In genomic region chr10:1061930-1062769, GRCh38 we compare ENCODE assay signal across 13 cellular contexts. TPM values are rescaled to one million over a fixed set of nuclear protein-coding genes. Genes with fewer than 3 reads are reported as not detected.
DNase-seq lines count a peak whose midpoint lies in the region; ATAC-seq and TF ChIP-seq lines count a peak whose summit lies in the region.
"Had no signal": no experiment of that assay in that cellular context is flagged by ENCODE, and none has a peak within 500 bp of the region (broad histone marks: within the 10 kb centered on the region; RNA-seq: fewer than 3 reads in every experiment).

No MANE protein-coding gene starts in this region.

- peaks cover 71% of the 10 kb centered on the region for H3K79me2 ChIP-seq in Loucy (ENCODE audit: insufficient read depth, low read length)

- no peaks in the 10 kb centered on the region for H3K9me2 ChIP-seq in Loucy (replicated peaks; ENCODE audit: low read depth, low read length)

- no peak for DNase-seq in activated CD4-positive, alpha-beta T cell treated with anti-CD3 and anti-CD28 coated beads, Interleukin-2, amount 10 ng/mL, durations not matched to agents 24 days and 14 days
- no peak for DNase-seq in activated CD4-positive, alpha-beta T cell treated with anti-CD3 and anti-CD28 coated beads for 1 hour
- DNase-seq in central memory CD8-positive, alpha-beta T cell (ENCODE audit: low spot score in 2 of 2) = no peak
- DNase-seq in neural crest cell (ENCODE audit: low read depth, low spot score) = no peak
- no peak for DNase-seq in SK-N-DZ (ENCODE audit: low spot score)
- no peak for DNase-seq in superior temporal gyrus (ENCODE audit: extremely low spot score)
- no peak for DNase-seq in kidney tubule cell (ENCODE audit: low spot score)
- DNase-seq: GDM1, NCI-H2171, OCI-M1 had no signal

- intact Hi-C loops in activated CD4-positive, alpha-beta T cell treated with anti-CD3 and anti-CD28 coated beads, Interleukin-2, amount 10 ng/mL, durations not matched to agents 24 days and 14 days (cut with micrococcal nuclease) = no loop called here

- peaks cover 80% of the 10 kb centered on the region for H3K4me1 ChIP-seq in Loucy (ENCODE audit: insufficient read depth, low read length, poor library complexity, severe bottlenecking)

- ATAC-seq in central memory CD8-positive, alpha-beta T cell (replicated peaks; ENCODE audit: extremely low read depth, poor library complexity, severe bottlenecking) = no peak

- H3F3A ChIP-seq in Loucy (ENCODE audit: low read depth) = peaks cover 20% of the 10 kb centered on the region

- no peaks in the 10 kb centered on the region for H3K27me3 Mint-ChIP-seq in activated CD4-positive, alpha-beta T cell treated with anti-CD3 and anti-CD28 coated beads, Interleukin-2, amount 10 ng/mL, durations not matched to agents 24 days and 14 days
- no peaks in the 10 kb centered on the region for H3K27me3 Mint-ChIP-seq in central memory CD8-positive, alpha-beta T cell
- H3K27me3 Mint-ChIP-seq in neural crest cell (ENCODE audit: low read depth) = no peaks in the 10 kb centered on the region

- peak overlapping the region; percentile 57 for H3K9ac ChIP-seq in Loucy (ENCODE audit: low read depth, low read length, poor library complexity, severe bottlenecking)

- H3K27ac Mint-ChIP-seq in activated CD4-positive, alpha-beta T cell treated with anti-CD3 and anti-CD28 coated beads, Interleukin-2, amount 10 ng/mL, durations not matched to agents 24 days and 14 days = peak overlapping the region; percentile 68
- peak overlapping the region; percentile 89 for H3K27ac Mint-ChIP-seq in central memory CD8-positive, alpha-beta T cell (ENCODE audit: low read depth)
- H3K27ac Mint-ChIP-seq in neural crest cell (ENCODE audit: unreplicated experiment) = peak overlapping the region; percentile 58

- H3K27me3 ChIP-seq in Loucy (ENCODE audit: insufficient read depth, low read length, poor library complexity, severe bottlenecking) = no peaks in the 10 kb centered on the region

- H3K4me2 ChIP-seq in Loucy (ENCODE audit: low read depth, low read length, poor library complexity, severe bottlenecking) = peak overlapping the region; percentile 90

- peaks cover 42% of the 10 kb centered on the region for H4K20me1 ChIP-seq in Loucy (ENCODE audit: insufficient read depth, low read length, poor library complexity, severe bottlenecking)

- peaks cover 65% of the 10 kb centered on the region for H3K4me1 Mint-ChIP-seq in activated CD4-positive, alpha-beta T cell treated with anti-CD3 and anti-CD28 coated beads, Interleukin-2, amount 10 ng/mL, durations not matched to agents 24 days and 14 days
- H3K4me1 Mint-ChIP-seq in central memory CD8-positive, alpha-beta T cell = peaks cover 82% of the 10 kb centered on the region
- H3K4me1 Mint-ChIP-seq in neural crest cell = peaks cover 19% of the 10 kb centered on the region

- peak overlapping the region; percentile 64 for H3K4me3 ChIP-seq in Loucy (ENCODE audit: low read length, poor library complexity, severe bottlenecking)

- H3K36me3 Mint-ChIP-seq in activated CD4-positive, alpha-beta T cell treated with anti-CD3 and anti-CD28 coated beads, Interleukin-2, amount 10 ng/mL, durations not matched to agents 24 days and 14 days (ENCODE audit: low read depth) = peaks cover 33% of the 10 kb centered on the region
- H3K36me3 Mint-ChIP-seq in central memory CD8-positive, alpha-beta T cell (ENCODE audit: insufficient read depth) = peaks cover 18% of the 10 kb centered on the region
- no peaks in the 10 kb centered on the region for H3K36me3 Mint-ChIP-seq in neural crest cell (ENCODE audit: low read depth)

- no peaks in the 10 kb centered on the region for H3K9me3 Mint-ChIP-seq in activated CD4-positive, alpha-beta T cell treated with anti-CD3 and anti-CD28 coated beads, Interleukin-2, amount 10 ng/mL, durations not matched to agents 24 days and 14 days
- no peaks in the 10 kb centered on the region for H3K9me3 Mint-ChIP-seq in central memory CD8-positive, alpha-beta T cell
- no peaks in the 10 kb centered on the region for H3K9me3 Mint-ChIP-seq in neural crest cell

- no peak for TF ChIP-seq CTCF in Loucy (conservative IDR thresholded peaks at IDR 0.05; ENCODE audit: low read length)
- TF ChIP-seq CTCF in neural crest cell (conservative IDR thresholded peaks at IDR 0.05) = no peak

- peak overlapping the region; percentile 53 for H3K4me3 Mint-ChIP-seq in activated CD4-positive, alpha-beta T cell treated with anti-CD3 and anti-CD28 coated beads, Interleukin-2, amount 10 ng/mL, durations not matched to agents 24 days and 14 days
- H3K4me3 Mint-ChIP-seq in central memory CD8-positive, alpha-beta T cell = peak overlapping the region; percentile 76
- H3K4me3 Mint-ChIP-seq in neural crest cell = no peak overlapping the region

- no peaks in the 10 kb centered on the region for H3K9me3 ChIP-seq in Loucy (ENCODE audit: insufficient read depth, low read depth, low read length)

- H2AFZ ChIP-seq in Loucy (ENCODE audit: low read length) = no peak overlapping the region

- no peaks in the 10 kb centered on the region for H3K36me3 ChIP-seq in Loucy (ENCODE audit: insufficient read depth, low read length)

RNA-seq across cellular contexts. Expression of gene WDR37, which starts 6.0 kb away (rescaled TPM):
- 17.4 and 18.1 TPM in 2 replicates for total RNA-seq in activated CD4-positive, alpha-beta T cell treated with anti-CD3 and anti-CD28 coated beads, Interleukin-2, amount 10 ng/mL, durations not matched to agents 24 days and 14 days
- total RNA-seq in neural crest cell = 19.3 and 19.5 TPM in 2 replicates
- polyA plus RNA-seq in SK-N-DZ (2014; cell fraction: cytosol; rRNA removed) = 11.5 and 13.5 TPM in 2 replicates
- 11.3 and 13.9 TPM in 2 replicates for polyA plus RNA-seq in SK-N-DZ (2014; cell fraction: nucleus; rRNA removed)

RNA-seq across cellular contexts. Expression of gene IDI1, which starts 13.2 kb away (rescaled TPM):
- 74.6 and 75.5 TPM in 2 replicates for total RNA-seq in activated CD4-positive, alpha-beta T cell treated with anti-CD3 and anti-CD28 coated beads, Interleukin-2, amount 10 ng/mL, durations not matched to agents 24 days and 14 days
- 110 and 114 TPM in 2 replicates for total RNA-seq in neural crest cell
- polyA plus RNA-seq in SK-N-DZ (2014; cell fraction: cytosol; rRNA removed) = 249 and 253 TPM in 2 replicates
- polyA plus RNA-seq in SK-N-DZ (2014; cell fraction: nucleus; rRNA removed) = 208 TPM in 2 replicates

RNA-seq across cellular contexts. Expression of gene IDI2, which starts 36.5 kb away (rescaled TPM):
- not detected in 2 replicates for total RNA-seq in activated CD4-positive, alpha-beta T cell treated with anti-CD3 and anti-CD28 coated beads, Interleukin-2, amount 10 ng/mL, durations not matched to agents 24 days and 14 days
- total RNA-seq in neural crest cell = not detected in 2 replicates
- not detected in 2 replicates for polyA plus RNA-seq in SK-N-DZ (2014; cell fraction: cytosol; rRNA removed)
- polyA plus RNA-seq in SK-N-DZ (2014; cell fraction: nucleus; rRNA removed) = not detected in 2 replicates
- total RNA-seq: cerebellum; T-helper 1 cell treated with Interleukin-12 subunit alpha and Interleukin-12 subunit beta and Interleukin-4 antibody, amounts not matched to agents 30 ng/mL and 1 ng/mL, for 36 hours had no signal
